Comparison of ENCODE assay signal across 10 cellular contexts in genomic region chr15:43218908-43219706, GRCh38. TPM values are rescaled to one million over a fixed set of nuclear protein-coding genes. Genes with fewer than 3 reads are reported as not detected.
DNase-seq lines count a peak whose midpoint lies in the region; ATAC-seq and TF ChIP-seq lines count a peak whose summit lies in the region.
"Had no signal": no experiment of that assay in that cellular context is flagged by ENCODE, and none has a peak within 500 bp of the region (broad histone marks: within the 10 kb centered on the region; RNA-seq: fewer than 3 reads in every experiment).

No MANE protein-coding gene starts in this region.

- H3K4me3 Mint-ChIP-seq in activated naive CD4-positive, alpha-beta T cell treated with anti-CD3 and anti-CD28 coated beads for 36 hours, result no peak overlapping the region
- H3K4me3 Mint-ChIP-seq in progenitor cell of endocrine pancreas (ENCODE audit: low read depth), result no peak overlapping the region

- peak; percentile 37 for DNase-seq in activated naive CD4-positive, alpha-beta T cell treated with anti-CD3 and anti-CD28 coated beads for 36 hours
- DNase-seq in activated naive CD4-positive, alpha-beta T cell (lab: John Stamatoyannopoulos, UW), result no peak
- DNase-seq in NT2/D1 (ENCODE audit: low read depth, low spot score) (no peak), epithelial cell of prostate (ENCODE audit: low read depth, low spot score) (peak; percentile 87), progenitor cell of endocrine pancreas (ENCODE audit: low spot score, unreplicated experiment) (no peak), globus pallidus (ENCODE audit: low spot score) (no peak)
- DNase-seq in activated CD4-positive, CD25-positive, alpha-beta regulatory T cell (lab: John Stamatoyannopoulos, UW), result no peak
- DNase-seq: COR-L47 had no signal

- H3K36me3 Mint-ChIP-seq in activated naive CD4-positive, alpha-beta T cell treated with anti-CD3 and anti-CD28 coated beads for 36 hours (ENCODE audit: low read depth), result no peaks in the 10 kb centered on the region
- H3K36me3 Mint-ChIP-seq in progenitor cell of endocrine pancreas (ENCODE audit: insufficient read depth), result no peaks in the 10 kb centered on the region
- H3K36me3 Mint-ChIP-seq: activated naive CD4-positive, alpha-beta T cell treated with anti-CD3 and anti-CD28 coated beads, Interleukin-2, amount 50 U/mL, for 72 hours had no signal

- CTCF ChIA-PET in activated naive CD4-positive, alpha-beta T cell treated with anti-CD3 and anti-CD28 coated beads for 36 hours (lab: Charles Lee), result interaction anchor here (1.6 kb wide), 1 partner anchor 66 kb away, joined by 7 read pairs; no protein-coding TSS in a partner anchor

- H3K36me3 ChIP-seq in NT2/D1 (ENCODE audit: insufficient read depth, insufficient read length, low read length), result no peaks in the 10 kb centered on the region

- no peak for ATAC-seq in HG03565 (IDR thresholded peaks at IDR 0.05; ENCODE audit: unreplicated experiment)
- ATAC-seq: activated naive CD4-positive, alpha-beta T cell treated with anti-CD3 and anti-CD28 coated beads, Interleukin-2, amount 50 U/mL, for 72 hours had no signal

- no peaks in the 10 kb centered on the region for H3K9me3 ChIP-seq in NT2/D1 (ENCODE audit: insufficient read depth, low read length)

- H3K27ac ChIP-seq in epithelial cell of prostate, result peak overlapping the region; percentile 51

- H3K27me3 ChIP-seq in NT2/D1 (ENCODE audit: insufficient read depth, insufficient read length), result no peaks in the 10 kb centered on the region

- H3K27ac Mint-ChIP-seq in activated naive CD4-positive, alpha-beta T cell treated with anti-CD3 and anti-CD28 coated beads for 36 hours, result no peak overlapping the region
- H3K27ac Mint-ChIP-seq in progenitor cell of endocrine pancreas, result no peak overlapping the region
- H3K27ac Mint-ChIP-seq: activated naive CD4-positive, alpha-beta T cell treated with anti-CD3 and anti-CD28 coated beads, Interleukin-2, amount 50 U/mL, for 72 hours had no signal

- H3K27me3 Mint-ChIP-seq in activated naive CD4-positive, alpha-beta T cell treated with anti-CD3 and anti-CD28 coated beads for 36 hours (ENCODE audit: low read depth), result peaks cover 5% of the 10 kb centered on the region
- peaks cover 15% of the 10 kb centered on the region for H3K27me3 Mint-ChIP-seq in progenitor cell of endocrine pancreas

- no peaks in the 10 kb centered on the region for H3K4me1 Mint-ChIP-seq in activated naive CD4-positive, alpha-beta T cell treated with anti-CD3 and anti-CD28 coated beads for 36 hours (ENCODE audit: low read depth)
- H3K4me1 Mint-ChIP-seq in progenitor cell of endocrine pancreas (ENCODE audit: low read depth), result peaks cover 4% of the 10 kb centered on the region

- intact Hi-C loops in activated naive CD4-positive, alpha-beta T cell treated with anti-CD3 and anti-CD28 coated beads for 36 hours (cut with micrococcal nuclease), result no loop called here

- peak; percentile 47 for TF ChIP-seq CTCF in progenitor cell of endocrine pancreas (IDR thresholded peaks at IDR 0.05; ENCODE audit: unreplicated experiment)

- H3K9ac ChIP-seq in NT2/D1 (ENCODE audit: insufficient read length, low read depth), result peak overlapping the region; percentile 32

- peaks cover 3% of the 10 kb centered on the region for H3K9me3 Mint-ChIP-seq in activated naive CD4-positive, alpha-beta T cell treated with anti-CD3 and anti-CD28 coated beads for 36 hours
- no peaks in the 10 kb centered on the region for H3K9me3 Mint-ChIP-seq in progenitor cell of endocrine pancreas (ENCODE audit: low read depth)
- H3K9me3 Mint-ChIP-seq: activated naive CD4-positive, alpha-beta T cell treated with anti-CD3 and anti-CD28 coated beads, Interleukin-2, amount 50 U/mL, for 72 hours had no signal

- no peak overlapping the region for H3K4me3 ChIP-seq in NT2/D1 (ENCODE audit: insufficient read length, low read depth)

- no peaks in the 10 kb centered on the region for H3K4me1 ChIP-seq in NT2/D1 (ENCODE audit: insufficient read depth, insufficient read length)

RNA-seq across cellular contexts. Expression of gene EPB42, which starts 1.7 kb away (rescaled TPM):
- total RNA-seq in activated naive CD4-positive, alpha-beta T cell treated with anti-CD3 and anti-CD28 coated beads for 36 hours, result not detected
- total RNA-seq in progenitor cell of endocrine pancreas, result not detected in 2 replicates
- total RNA-seq: activated naive CD4-positive, alpha-beta T cell treated with anti-CD3 and anti-CD28 coated beads, Interleukin-2, amount 50 U/mL, for 72 hours had no signal

RNA-seq across cellular contexts. Expression of gene CCNDBP1, which starts 33.9 kb away (rescaled TPM):
- total RNA-seq in activated naive CD4-positive, alpha-beta T cell treated with anti-CD3 and anti-CD28 coated beads for 36 hours, result 10 to 100 TPM; 54.6 to 62.1 TPM
- total RNA-seq in progenitor cell of endocrine pancreas, result 43.2 and 44.1 TPM in 2 replicates

RNA-seq across cellular contexts. Expression of gene TGM5, which starts 47.6 kb away (rescaled TPM):
- total RNA-seq in activated naive CD4-positive, alpha-beta T cell treated with anti-CD3 and anti-CD28 coated beads for 36 hours, result not detected
- total RNA-seq in progenitor cell of endocrine pancreas, result not detected in 2 replicates

Comparison
In these comparisons a context has a peak if more than half of its experiments do, and no peak if none do; other contexts are left out.
1. DNase-seq: peak in activated naive CD4-positive, alpha-beta T cell treated with anti-CD3 and anti-CD28 coated beads for 36 hours (single experiment) and epithelial cell of prostate (single experiment); none in activated naive CD4-positive, alpha-beta T cell (0 of 4), NT2/D1 (single experiment), progenitor cell of endocrine pancreas (single experiment), activated CD4-positive, CD25-positive, alpha-beta regulatory T cell (0 of 4) and globus pallidus (single experiment).